In genomic region chr19:43526884-43527859, GRCh38 we compare ENCODE assay signal across 8 cellular contexts.
DNase-seq lines count a peak whose midpoint lies in the region; ATAC-seq lines count a peak whose summit lies in the region.

Gene ETHE1 (minus strand): TSS chr19:43527201. CDS start chr19:43527177, 24 bp downstream.

- peak within 1 kb of the TSS; percentile 71 to 74 for H3K27ac Mint-ChIP-seq in effector memory CD8-positive, alpha-beta T cell

- H3K4me1 Mint-ChIP-seq in effector memory CD8-positive, alpha-beta T cell (ENCODE audit: low read depth in 2 of 2) = peaks cover 23 to 31% of the 10 kb centered on the region in 2 donors

- H3K4me3 Mint-ChIP-seq in effector memory CD8-positive, alpha-beta T cell = peak within 1 kb of the TSS; percentile 79 to 93

- DNase-seq in NCI-H2171 treated with DMSO at 0.1 percent for 48 hours (lab: John Stamatoyannopoulos, UW) = peak; percentile 14
- no peak for DNase-seq in NCI-H2171 (lab: John Stamatoyannopoulos, UW)
- peak; percentile 49 to 81 for DNase-seq in NOMO-1 (lab: John Stamatoyannopoulos, UW; ENCODE audit: unreplicated experiment in 2 of 2)
- DNase-seq in activated CD8-positive, alpha-beta memory T cell treated with anti-CD3 and anti-CD28 coated beads for 24 hours = peak; percentile 91
- peak; percentile 55 to 61 (median 58) for DNase-seq in effector memory CD8-positive, alpha-beta T cell
- peak; percentile 80 for DNase-seq in medulla oblongata (ENCODE audit: extremely low spot score)
- DNase-seq in stimulated activated CD8-positive, alpha-beta memory T cell treated with anti-CD3 and anti-CD28 coated beads, Interleukin-12 subunit alpha, Interleukin-12 subunit beta, amount 100 ng/mL, for 4 hours (ENCODE audit: low read depth) = peak; percentile 57

- peak; percentile 67 for ATAC-seq in HG03159 (IDR thresholded peaks at IDR 0.05; ENCODE audit: unreplicated experiment)
- peak; percentile 84 for ATAC-seq in effector memory CD8-positive, alpha-beta T cell (replicated peaks)

- H3K36me3 Mint-ChIP-seq in effector memory CD8-positive, alpha-beta T cell (ENCODE audit: insufficient read depth) = peaks cover 4% of the 10 kb centered on the region

- no peaks in the 10 kb centered on the region for H3K9me3 Mint-ChIP-seq in effector memory CD8-positive, alpha-beta T cell

- no peaks in the 10 kb centered on the region for H3K27me3 Mint-ChIP-seq in effector memory CD8-positive, alpha-beta T cell
